In the genomic region with DNA sequence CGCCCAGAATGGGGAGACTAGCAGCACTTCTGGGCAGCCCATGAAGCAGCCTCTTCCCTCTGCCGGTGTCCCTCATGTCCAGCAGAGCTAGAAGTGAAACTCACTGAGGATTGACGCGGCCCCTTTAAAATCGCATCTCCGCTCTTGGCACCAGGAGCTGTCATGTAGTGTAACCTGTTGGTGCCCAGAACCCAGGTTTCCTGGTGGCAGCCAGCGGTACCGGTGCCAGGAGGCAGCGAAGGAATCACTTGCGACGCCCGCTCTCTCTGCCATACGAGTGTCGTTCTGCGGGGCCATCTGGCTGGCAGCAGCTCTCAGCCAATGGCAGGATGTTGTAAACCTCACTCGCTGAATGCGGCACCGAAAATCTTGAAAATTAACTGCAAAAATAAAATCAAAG, we compare ENCODE assay signal across 11 cellular contexts.
DNase-seq lines count a peak whose midpoint lies in the region; ATAC-seq and TF ChIP-seq lines count a peak whose summit lies in the region.
"Had no signal": no experiment of that assay in that cellular context is flagged by ENCODE, and none has a peak within 500 bp of the region (broad histone marks: within the 10 kb centered on the region; RNA-seq: fewer than 3 reads in every experiment).

No MANE protein-coding gene starts in this region.

- no peak for TF ChIP-seq CTCF in lower lobe of right lung (IDR thresholded peaks at IDR 0.05)
- peak in 1 of 4 experiments; percentile 22 for TF ChIP-seq CTCF in uterus (IDR thresholded peaks at IDR 0.05)

- intact Hi-C loops in lower lobe of right lung (cut with DNase I) (no loop called here), uterus (cut with DNase I; ENCODE audit: low total_unique reads) (no loop called here)

- DNase-seq in NCI-H1694 (lab: John Stamatoyannopoulos, UW) (peak; percentile 41), lower lobe of right lung (peak; percentile 22), uterus (no peak), RKO (ENCODE audit: low spot score) (no peak)
- no peak for DNase-seq in activated CD4-positive, alpha-beta T cell treated with anti-CD3 and anti-CD28 coated beads for 1 hour
- DNase-seq: activated CD4-positive, alpha-beta T cell treated with anti-CD3 and anti-CD28 coated beads, Interleukin-2, amount 10 ng/mL, durations not matched to agents 24 days and 14 days; NCI-H226; stimulated activated CD8-positive, alpha-beta memory T cell treated with anti-CD3 and anti-CD28 coated beads, Interleukin-4, amount 100 ng/mL, for 48 hours had no signal

- 50 to 67% methylated on average over 18 of the region's 18 CpGs for WGBS in esophagus, 2 donors

- ATAC-seq in lower lobe of right lung (no peak), GM21737 (IDR thresholded peaks at IDR 0.05; ENCODE audit: unreplicated experiment) (no peak)
- ATAC-seq: sciatic nerve had no signal

- H3K9me3 ChIP-seq in esophagus (ENCODE audit: control insufficient read depth in 2 of 2, insufficient read depth in 1 of 2, low read depth in 1 of 2, low read length in 1 of 2) (no peaks in the 10 kb centered on the region), lower lobe of right lung (no peaks in the 10 kb centered on the region), uterus (no peaks in the 10 kb centered on the region)

- H3K4me3 ChIP-seq in esophagus (ENCODE audit: low read depth in 1 of 2, low read length in 2 of 2) (peak overlapping the region; percentile 5 to 36), lower lobe of right lung (peak overlapping the region; percentile 6), uterus (peak overlapping the region; percentile 3 to 9)

- no peaks in the 10 kb centered on the region for H3K36me3 ChIP-seq in esophagus (ENCODE audit: control insufficient read depth in 2 of 2, insufficient read depth in 2 of 2, low read length in 1 of 2)
- H3K36me3 ChIP-seq in lower lobe of right lung, result no peaks in the 10 kb centered on the region
- no peaks in the 10 kb centered on the region for H3K36me3 ChIP-seq in uterus

- H3K4me1 ChIP-seq in esophagus (ENCODE audit: control insufficient read depth in 2 of 2, insufficient read depth in 2 of 2, low read length in 1 of 2), result peaks cover 0 to 3% of the 10 kb centered on the region in 2 donors
- peaks cover 19% of the 10 kb centered on the region for H3K4me1 ChIP-seq in lower lobe of right lung
- H3K4me1 ChIP-seq in uterus, result peaks cover 3 to 5% of the 10 kb centered on the region in 2 donors

- H3K27ac ChIP-seq in esophagus (ENCODE audit: low read depth in 2 of 2, low read length in 1 of 2), result peak overlapping the region in 1 of 2 donors; percentile 23
- no peak overlapping the region for H3K27ac ChIP-seq in lower lobe of right lung
- peak overlapping the region; percentile 88 to 90 for H3K27ac ChIP-seq in uterus

- no peaks in the 10 kb centered on the region for H3K27me3 ChIP-seq in esophagus (ENCODE audit: control insufficient read depth in 1 of 2, insufficient read depth in 2 of 2, low read length in 2 of 2)
- no peaks in the 10 kb centered on the region for H3K27me3 ChIP-seq in lower lobe of right lung (ENCODE audit: low read depth)
- H3K27me3 ChIP-seq in uterus, result no peaks in the 10 kb centered on the region

- peak in 1 of 2 donors; percentile 10 for TF ChIP-seq POLR2A in uterus (IDR thresholded peaks at IDR 0.05)

Comparison
In these comparisons a context has a peak if more than half of its experiments do, and no peak if none do; other contexts are left out.
1. DNase-seq: peak in NCI-H1694 (single experiment) and lower lobe of right lung (single experiment); none in uterus (0 of 2), activated CD4-positive, alpha-beta T cell treated with anti-CD3 and anti-CD28 coated beads for 1 hour (single experiment) and RKO (single experiment).
2. Peak in every context shown above with its lines, with median percentiles within 50 percentile points of each other: H3K4me3 ChIP-seq.